In the genomic region with DNA sequence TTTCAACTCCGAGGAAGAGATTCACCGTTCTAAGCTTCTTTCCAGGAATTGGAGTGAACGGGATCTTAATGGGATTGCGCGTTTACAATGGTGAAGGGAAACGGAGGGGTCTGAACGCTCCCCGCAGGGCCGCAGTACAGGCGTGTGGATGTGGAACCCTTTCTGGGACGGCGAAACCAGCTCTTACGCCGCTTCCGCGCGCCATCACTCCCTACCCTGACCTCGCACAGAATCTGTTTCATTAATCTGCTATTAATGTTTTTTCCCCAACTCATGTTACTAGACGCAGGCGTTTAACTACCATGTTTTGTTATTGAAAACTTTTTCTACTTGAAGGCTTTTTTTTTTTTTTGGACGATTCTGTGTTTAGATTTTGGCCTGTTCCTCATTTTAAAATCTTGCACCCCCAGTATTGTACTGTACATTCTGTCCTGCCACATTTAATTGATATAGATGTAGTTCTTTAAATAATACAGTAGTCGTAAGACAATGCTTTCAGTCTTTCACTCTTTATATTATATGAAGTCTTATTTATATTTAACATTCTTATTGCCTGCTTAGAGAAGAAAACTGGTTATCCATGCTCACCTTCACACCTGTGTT, we compare ENCODE assay signal across 1 cellular context.
TF ChIP-seq lines count a peak whose summit lies in the region.

No MANE protein-coding gene starts in this region.

TF ChIP-seq in HEK293, 187 proteins besides CTCF, POLR2A, EP300 and RAD21 (continued from another document and continues in another):
- TF ChIP-seq, protein P1, sequence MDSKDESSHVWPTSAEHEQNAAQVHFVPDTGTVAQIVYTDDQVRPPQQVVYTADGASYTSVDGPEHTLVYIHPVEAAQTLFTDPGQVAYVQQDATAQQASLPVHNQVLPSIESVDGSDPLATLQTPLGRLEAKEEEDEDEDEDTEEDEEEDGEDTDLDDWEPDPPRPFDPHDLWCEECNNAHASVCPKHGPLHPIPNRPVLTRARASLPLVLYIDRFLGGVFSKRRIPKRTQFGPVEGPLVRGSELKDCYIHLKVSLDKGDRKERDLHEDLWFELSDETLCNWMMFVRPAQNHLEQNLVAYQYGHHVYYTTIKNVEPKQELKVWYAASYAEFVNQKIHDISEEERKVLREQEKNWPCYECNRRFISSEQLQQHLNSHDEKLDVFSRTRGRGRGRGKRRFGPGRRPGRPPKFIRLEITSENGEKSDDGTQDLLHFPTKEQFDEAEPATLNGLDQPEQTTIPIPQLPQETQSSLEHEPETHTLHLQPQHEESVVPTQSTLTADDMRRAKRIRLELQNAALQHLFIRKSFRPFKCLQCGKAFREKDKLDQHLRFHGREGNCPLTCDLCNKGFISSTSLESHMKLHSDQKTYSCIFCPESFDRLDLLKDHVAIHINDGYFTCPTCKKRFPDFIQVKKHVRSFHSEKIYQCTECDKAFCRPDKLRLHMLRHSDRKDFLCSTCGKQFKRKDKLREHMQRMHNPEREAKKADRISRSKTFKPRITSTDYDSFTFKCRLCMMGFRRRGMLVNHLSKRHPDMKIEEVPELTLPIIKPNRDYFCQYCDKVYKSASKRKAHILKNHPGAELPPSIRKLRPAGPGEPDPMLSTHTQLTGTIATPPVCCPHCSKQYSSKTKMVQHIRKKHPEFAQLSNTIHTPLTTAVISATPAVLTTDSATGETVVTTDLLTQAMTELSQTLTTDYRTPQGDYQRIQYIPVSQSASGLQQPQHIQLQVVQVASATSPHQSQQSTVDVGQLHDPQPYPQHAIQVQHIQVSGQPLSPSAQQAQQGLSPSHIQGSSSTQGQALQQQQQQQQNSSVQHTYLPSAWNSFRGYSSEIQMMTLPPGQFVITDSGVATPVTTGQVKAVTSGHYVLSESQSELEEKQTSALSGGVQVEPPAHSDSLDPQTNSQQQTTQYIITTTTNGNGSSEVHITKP (tag by site-specific recombination; IDR thresholded peaks at IDR 0.05): peak; percentile 72
- TF ChIP-seq SP7 (tag by site-specific recombination; IDR thresholded peaks at IDR 0.05): peak; percentile 8; the same call in 1 of the 2 replicates
- TF ChIP-seq ZBTB48 (tag by site-specific recombination; IDR thresholded peaks at IDR 0.05): peak; percentile 78
- no peak for TF ChIP-seq ZNF529 (tag by site-specific recombination; IDR thresholded peaks at IDR 0.05; ENCODE audit: insufficient replicate concordance)
- TF ChIP-seq, protein P2, sequence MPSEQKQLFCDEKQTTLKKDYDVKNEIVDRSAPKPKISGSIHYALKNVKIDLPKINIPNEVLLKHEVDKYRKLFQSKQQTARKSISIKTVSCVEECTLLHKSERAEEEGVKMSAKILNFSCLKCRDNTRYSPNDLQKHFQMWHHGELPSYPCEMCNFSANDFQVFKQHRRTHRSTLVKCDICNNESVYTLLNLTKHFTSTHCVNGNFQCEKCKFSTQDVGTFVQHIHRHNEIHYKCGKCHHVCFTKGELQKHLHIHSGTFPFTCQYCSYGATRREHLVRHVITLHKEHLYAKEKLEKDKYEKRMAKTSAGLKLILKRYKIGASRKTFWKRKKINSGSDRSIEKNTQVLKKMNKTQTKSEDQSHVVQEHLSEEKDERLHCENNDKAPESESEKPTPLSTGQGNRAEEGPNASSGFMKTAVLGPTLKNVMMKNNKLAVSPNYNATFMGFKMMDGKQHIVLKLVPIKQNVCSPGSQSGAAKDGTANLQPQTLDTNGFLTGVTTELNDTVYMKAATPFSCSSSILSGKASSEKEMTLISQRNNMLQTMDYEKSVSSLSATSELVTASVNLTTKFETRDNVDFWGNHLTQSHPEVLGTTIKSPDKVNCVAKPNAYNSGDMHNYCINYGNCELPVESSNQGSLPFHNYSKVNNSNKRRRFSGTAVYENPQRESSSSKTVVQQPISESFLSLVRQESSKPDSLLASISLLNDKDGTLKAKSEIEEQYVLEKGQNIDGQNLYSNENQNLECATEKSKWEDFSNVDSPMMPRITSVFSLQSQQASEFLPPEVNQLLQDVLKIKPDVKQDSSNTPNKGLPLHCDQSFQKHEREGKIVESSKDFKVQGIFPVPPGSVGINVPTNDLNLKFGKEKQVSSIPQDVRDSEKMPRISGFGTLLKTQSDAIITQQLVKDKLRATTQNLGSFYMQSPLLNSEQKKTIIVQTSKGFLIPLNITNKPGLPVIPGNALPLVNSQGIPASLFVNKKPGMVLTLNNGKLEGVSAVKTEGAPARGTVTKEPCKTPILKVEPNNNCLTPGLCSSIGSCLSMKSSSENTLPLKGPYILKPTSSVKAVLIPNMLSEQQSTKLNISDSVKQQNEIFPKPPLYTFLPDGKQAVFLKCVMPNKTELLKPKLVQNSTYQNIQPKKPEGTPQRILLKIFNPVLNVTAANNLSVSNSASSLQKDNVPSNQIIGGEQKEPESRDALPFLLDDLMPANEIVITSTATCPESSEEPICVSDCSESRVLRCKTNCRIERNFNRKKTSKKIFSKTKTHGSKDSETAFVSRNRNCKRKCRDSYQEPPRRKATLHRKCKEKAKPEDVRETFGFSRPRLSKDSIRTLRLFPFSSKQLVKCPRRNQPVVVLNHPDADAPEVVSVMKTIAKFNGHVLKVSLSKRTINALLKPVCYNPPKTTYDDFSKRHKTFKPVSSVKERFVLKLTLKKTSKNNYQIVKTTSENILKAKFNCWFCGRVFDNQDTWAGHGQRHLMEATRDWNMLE (tag by site-specific recombination; conservative IDR thresholded peaks at IDR 0.05; ENCODE audit: low read depth): 0 out of 2 replicates have a peak, but pooled peaks have one; percentile 12
- TF ChIP-seq, protein P3, sequence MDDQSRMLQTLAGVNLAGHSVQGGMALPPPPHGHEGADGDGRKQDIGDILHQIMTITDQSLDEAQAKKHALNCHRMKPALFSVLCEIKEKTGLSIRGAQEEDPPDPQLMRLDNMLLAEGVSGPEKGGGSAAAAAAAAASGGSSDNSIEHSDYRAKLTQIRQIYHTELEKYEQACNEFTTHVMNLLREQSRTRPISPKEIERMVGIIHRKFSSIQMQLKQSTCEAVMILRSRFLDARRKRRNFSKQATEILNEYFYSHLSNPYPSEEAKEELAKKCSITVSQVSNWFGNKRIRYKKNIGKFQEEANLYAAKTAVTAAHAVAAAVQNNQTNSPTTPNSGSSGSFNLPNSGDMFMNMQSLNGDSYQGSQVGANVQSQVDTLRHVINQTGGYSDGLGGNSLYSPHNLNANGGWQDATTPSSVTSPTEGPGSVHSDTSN (CRISPR knock-in tag; IDR thresholded peaks at IDR 0.05): no peak
- peak; percentile 46; the same call in 1 of the 2 replicates for TF ChIP-seq ZNF10 (tag by site-specific recombination; IDR thresholded peaks at IDR 0.05)
- peak; percentile 39; the same call in 1 of the 2 replicates for TF ChIP-seq ZNF324 (tag by site-specific recombination; IDR thresholded peaks at IDR 0.05)
- TF ChIP-seq ZNF335 (tag by site-specific recombination; conservative IDR thresholded peaks at IDR 0.05): peak; percentile 82
- TF ChIP-seq, protein P4, sequence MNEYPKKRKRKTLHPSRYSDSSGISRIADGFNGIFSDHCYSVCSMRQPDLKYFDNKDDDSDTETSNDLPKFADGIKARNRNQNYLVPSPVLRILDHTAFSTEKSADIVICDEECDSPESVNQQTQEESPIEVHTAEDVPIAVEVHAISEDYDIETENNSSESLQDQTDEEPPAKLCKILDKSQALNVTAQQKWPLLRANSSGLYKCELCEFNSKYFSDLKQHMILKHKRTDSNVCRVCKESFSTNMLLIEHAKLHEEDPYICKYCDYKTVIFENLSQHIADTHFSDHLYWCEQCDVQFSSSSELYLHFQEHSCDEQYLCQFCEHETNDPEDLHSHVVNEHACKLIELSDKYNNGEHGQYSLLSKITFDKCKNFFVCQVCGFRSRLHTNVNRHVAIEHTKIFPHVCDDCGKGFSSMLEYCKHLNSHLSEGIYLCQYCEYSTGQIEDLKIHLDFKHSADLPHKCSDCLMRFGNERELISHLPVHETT (tag by site-specific recombination; IDR thresholded peaks at IDR 0.05): peak; percentile 27; the same call in 1 of the 2 replicates
- TF ChIP-seq, protein P5, sequence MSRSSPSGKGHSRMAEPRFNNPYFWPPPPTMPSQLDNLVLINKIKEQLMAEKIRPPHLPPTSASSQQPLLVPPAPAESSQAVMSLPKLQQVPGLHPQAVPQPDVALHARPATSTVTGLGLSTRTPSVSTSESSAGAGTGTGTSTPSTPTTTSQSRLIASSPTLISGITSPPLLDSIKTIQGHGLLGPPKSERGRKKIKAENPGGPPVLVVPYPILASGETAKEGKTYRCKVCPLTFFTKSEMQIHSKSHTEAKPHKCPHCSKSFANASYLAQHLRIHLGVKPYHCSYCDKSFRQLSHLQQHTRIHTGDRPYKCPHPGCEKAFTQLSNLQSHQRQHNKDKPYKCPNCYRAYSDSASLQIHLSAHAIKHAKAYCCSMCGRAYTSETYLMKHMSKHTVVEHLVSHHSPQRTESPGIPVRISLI (tag by site-specific recombination; IDR thresholded peaks at IDR 0.05): no peak
- TF ChIP-seq YY1 (tag by site-specific recombination; IDR thresholded peaks at IDR 0.05): 0 out of 2 replicates have a peak, but pooled peaks have one; percentile 8
- no peak for TF ChIP-seq ZEB2 (tag by site-specific recombination; IDR thresholded peaks at IDR 0.05)
- TF ChIP-seq ZBTB20 (tag by site-specific recombination; IDR thresholded peaks at IDR 0.05): peak; percentile 86
- TF ChIP-seq KLF16 (tag by site-specific recombination; IDR thresholded peaks at IDR 0.05): no peak
- TF ChIP-seq, protein P6, sequence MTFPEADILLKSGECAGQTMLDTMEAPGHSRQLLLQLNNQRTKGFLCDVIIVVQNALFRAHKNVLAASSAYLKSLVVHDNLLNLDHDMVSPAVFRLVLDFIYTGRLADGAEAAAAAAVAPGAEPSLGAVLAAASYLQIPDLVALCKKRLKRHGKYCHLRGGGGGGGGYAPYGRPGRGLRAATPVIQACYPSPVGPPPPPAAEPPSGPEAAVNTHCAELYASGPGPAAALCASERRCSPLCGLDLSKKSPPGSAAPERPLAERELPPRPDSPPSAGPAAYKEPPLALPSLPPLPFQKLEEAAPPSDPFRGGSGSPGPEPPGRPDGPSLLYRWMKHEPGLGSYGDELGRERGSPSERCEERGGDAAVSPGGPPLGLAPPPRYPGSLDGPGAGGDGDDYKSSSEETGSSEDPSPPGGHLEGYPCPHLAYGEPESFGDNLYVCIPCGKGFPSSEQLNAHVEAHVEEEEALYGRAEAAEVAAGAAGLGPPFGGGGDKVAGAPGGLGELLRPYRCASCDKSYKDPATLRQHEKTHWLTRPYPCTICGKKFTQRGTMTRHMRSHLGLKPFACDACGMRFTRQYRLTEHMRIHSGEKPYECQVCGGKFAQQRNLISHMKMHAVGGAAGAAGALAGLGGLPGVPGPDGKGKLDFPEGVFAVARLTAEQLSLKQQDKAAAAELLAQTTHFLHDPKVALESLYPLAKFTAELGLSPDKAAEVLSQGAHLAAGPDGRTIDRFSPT (tag by site-specific recombination; IDR thresholded peaks at IDR 0.05): no peak
- TF ChIP-seq OVOL3 (tag by site-specific recombination; IDR thresholded peaks at IDR 0.05): peak; percentile 47; the same call in 1 of the 2 replicates
- TF ChIP-seq, protein P7, sequence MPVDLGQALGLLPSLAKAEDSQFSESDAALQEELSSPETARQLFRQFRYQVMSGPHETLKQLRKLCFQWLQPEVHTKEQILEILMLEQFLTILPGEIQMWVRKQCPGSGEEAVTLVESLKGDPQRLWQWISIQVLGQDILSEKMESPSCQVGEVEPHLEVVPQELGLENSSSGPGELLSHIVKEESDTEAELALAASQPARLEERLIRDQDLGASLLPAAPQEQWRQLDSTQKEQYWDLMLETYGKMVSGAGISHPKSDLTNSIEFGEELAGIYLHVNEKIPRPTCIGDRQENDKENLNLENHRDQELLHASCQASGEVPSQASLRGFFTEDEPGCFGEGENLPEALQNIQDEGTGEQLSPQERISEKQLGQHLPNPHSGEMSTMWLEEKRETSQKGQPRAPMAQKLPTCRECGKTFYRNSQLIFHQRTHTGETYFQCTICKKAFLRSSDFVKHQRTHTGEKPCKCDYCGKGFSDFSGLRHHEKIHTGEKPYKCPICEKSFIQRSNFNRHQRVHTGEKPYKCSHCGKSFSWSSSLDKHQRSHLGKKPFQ (tag by site-specific recombination; IDR thresholded peaks at IDR 0.05): no peak
- TF ChIP-seq, protein P8, sequence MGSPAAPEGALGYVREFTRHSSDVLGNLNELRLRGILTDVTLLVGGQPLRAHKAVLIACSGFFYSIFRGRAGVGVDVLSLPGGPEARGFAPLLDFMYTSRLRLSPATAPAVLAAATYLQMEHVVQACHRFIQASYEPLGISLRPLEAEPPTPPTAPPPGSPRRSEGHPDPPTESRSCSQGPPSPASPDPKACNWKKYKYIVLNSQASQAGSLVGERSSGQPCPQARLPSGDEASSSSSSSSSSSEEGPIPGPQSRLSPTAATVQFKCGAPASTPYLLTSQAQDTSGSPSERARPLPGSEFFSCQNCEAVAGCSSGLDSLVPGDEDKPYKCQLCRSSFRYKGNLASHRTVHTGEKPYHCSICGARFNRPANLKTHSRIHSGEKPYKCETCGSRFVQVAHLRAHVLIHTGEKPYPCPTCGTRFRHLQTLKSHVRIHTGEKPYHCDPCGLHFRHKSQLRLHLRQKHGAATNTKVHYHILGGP (tag by site-specific recombination; IDR thresholded peaks at IDR 0.05): 0 out of 2 replicates have a peak, but pooled peaks have one; percentile 58
- no peak for TF ChIP-seq ZNF510 (tag by site-specific recombination; IDR thresholded peaks at IDR 0.05; ENCODE audit: insufficient replicate concordance)
- TF ChIP-seq, protein P9, sequence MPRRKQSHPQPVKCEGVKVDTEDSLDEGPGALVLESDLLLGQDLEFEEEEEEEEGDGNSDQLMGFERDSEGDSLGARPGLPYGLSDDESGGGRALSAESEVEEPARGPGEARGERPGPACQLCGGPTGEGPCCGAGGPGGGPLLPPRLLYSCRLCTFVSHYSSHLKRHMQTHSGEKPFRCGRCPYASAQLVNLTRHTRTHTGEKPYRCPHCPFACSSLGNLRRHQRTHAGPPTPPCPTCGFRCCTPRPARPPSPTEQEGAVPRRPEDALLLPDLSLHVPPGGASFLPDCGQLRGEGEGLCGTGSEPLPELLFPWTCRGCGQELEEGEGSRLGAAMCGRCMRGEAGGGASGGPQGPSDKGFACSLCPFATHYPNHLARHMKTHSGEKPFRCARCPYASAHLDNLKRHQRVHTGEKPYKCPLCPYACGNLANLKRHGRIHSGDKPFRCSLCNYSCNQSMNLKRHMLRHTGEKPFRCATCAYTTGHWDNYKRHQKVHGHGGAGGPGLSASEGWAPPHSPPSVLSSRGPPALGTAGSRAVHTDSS (tag by site-specific recombination; IDR thresholded peaks at IDR 0.05): 0 out of 2 replicates have a peak, but pooled peaks have one; percentile 20
- peak; percentile 20; the same call in 1 of the 2 replicates for TF ChIP-seq ZFP3 (tag by site-specific recombination; IDR thresholded peaks at IDR 0.05; ENCODE audit: low read depth)
- TF ChIP-seq, protein P10, sequence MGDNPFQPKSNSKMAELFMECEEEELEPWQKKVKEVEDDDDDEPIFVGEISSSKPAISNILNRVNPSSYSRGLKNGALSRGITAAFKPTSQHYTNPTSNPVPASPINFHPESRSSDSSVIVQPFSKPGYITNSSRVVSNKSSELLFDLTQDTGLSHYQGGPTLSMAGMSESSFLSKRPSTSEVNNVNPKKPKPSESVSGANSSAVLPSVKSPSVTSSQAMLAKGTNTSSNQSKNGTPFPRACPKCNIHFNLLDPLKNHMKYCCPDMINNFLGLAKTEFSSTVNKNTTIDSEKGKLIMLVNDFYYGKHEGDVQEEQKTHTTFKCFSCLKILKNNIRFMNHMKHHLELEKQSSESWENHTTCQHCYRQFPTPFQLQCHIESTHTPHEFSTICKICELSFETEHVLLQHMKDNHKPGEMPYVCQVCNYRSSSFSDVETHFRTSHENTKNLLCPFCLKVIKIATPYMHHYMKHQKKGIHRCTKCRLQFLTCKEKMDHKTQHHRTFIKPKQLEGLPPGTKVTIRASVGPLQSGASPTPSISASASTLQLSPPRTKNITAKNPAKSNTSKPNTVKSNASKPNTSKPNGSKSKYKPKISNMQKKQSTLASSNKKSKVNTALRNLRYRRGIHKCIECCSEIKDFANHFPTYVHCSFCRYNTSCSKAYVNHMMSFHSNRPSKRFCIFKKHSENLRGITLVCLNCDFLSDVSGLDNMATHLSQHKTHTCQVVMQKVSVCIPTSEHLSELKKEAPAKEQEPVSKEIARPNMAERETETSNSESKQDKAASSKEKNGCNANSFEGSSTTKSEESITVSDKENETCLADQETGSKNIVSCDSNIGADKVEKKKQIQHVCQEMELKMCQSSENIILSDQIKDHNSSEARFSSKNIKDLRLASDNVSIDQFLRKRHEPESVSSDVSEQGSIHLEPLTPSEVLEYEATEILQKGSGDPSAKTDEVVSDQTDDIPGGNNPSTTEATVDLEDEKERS (tag by site-specific recombination; IDR thresholded peaks at IDR 0.05): peak; percentile 35; the same call in 1 of the 2 replicates
- TF ChIP-seq ZNF791 (tag by site-specific recombination; IDR thresholded peaks at IDR 0.05): no peak
